ENCODE assay signal across 1 cellular context in the genomic region with DNA sequence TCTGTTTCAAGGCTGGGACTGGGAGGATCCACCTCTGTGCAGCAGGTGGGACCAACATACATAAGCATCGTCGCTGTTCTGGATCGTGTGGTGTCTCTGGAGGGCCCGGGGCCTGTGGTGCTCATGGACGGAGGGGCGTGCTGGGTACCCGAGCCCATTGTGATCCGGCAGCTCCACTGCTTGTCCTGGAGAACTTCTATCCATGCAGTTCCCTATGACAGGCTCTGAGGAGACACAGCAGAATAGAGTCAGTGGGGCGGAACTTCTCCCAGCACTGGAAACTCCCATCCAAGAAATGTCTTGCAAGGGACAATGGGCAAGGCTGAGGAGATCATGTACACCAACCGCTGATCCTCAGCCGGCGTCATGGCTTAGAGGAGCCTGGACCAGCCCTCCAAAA.
TF ChIP-seq lines count a peak whose summit lies in the region.

No MANE protein-coding gene starts in this region.

TF ChIP-seq in GM12878, 131 proteins besides CTCF, POLR2A, EP300 and RAD21:
- TF ChIP-seq NFIC (IDR thresholded peaks at IDR 0.05; ENCODE audit: low read depth, low read length) (no peak), PAX5 (IDR thresholded peaks at IDR 0.05; ENCODE audit: borderline replicate concordance, low read depth, low read length) (peak; percentile 46; the same call in 1 of the 2 replicates)
